Comparison of ENCODE assay signal across 8 cellular contexts in genomic region chr7:2886900-2887299, GRCh38. TPM values are rescaled to one million over a fixed set of nuclear protein-coding genes. Genes with fewer than 3 reads are reported as not detected.
A peak's percentile ranks its signal among the peaks of the same experiment; 100 is the strongest.
DNase-seq lines count a peak whose midpoint lies in the region; ATAC-seq and TF ChIP-seq lines count a peak whose summit lies in the region.

No MANE protein-coding gene starts in this region.

- H3K4me3 ChIP-seq in fibroblast of pulmonary artery (replicated peaks; ENCODE audit: low read depth, low read length) = no peak overlapping the region

- no peaks in the 10 kb centered on the region for H3K36me3 Mint-ChIP-seq in activated T-cell treated with anti-CD3 and anti-CD28 coated beads, Interleukin-2, amount 50 U/mL, for 4 hours (ENCODE audit: insufficient read depth)

- H3K4me1 Mint-ChIP-seq in activated T-cell treated with anti-CD3 and anti-CD28 coated beads, Interleukin-2, amount 50 U/mL, for 4 hours (ENCODE audit: low read depth) = peaks cover 3% of the 10 kb centered on the region

- no peak overlapping the region for H3K4me3 Mint-ChIP-seq in activated T-cell treated with anti-CD3 and anti-CD28 coated beads, Interleukin-2, amount 50 U/mL, for 4 hours

- peak; percentile 80 to 88 for ATAC-seq in activated T-cell treated with anti-CD3 and anti-CD28 coated beads, Interleukin-2, amount 50 U/mL, for 4 hours
- ATAC-seq in HG03095 (IDR thresholded peaks at IDR 0.05; ENCODE audit: unreplicated experiment) = no peak
- ATAC-seq in HG03439 (IDR thresholded peaks at IDR 0.05; ENCODE audit: unreplicated experiment) = no peak

- no peaks in the 10 kb centered on the region for H3K27me3 Mint-ChIP-seq in activated T-cell treated with anti-CD3 and anti-CD28 coated beads, Interleukin-2, amount 50 U/mL, for 4 hours (ENCODE audit: low read depth)

- peak; percentile 97 for TF ChIP-seq CTCF in fibroblast of pulmonary artery (IDR thresholded peaks at IDR 0.05; ENCODE audit: low read length, missing control alignments)

- peak; percentile 60 for DNase-seq in GDM1 (lab: John Stamatoyannopoulos, UW)
- DNase-seq in HUDEP-2 (lab: John Stamatoyannopoulos, UW; ENCODE audit: unreplicated experiment in 76 of 76) = peak in 48 of 76 experiments; percentile 1 to 69 (median 30)
- DNase-seq in NOMO-1 treated with dmso at 0.1 percent for 144 hours (lab: John Stamatoyannopoulos, UW; ENCODE audit: unreplicated experiment) = peak; percentile 47
- DNase-seq in activated T-cell treated with anti-CD3 and anti-CD28 coated beads, Interleukin-2, amount 50 U/mL, for 4 hours = peak; percentile 32
- DNase-seq in fibroblast of pulmonary artery (ENCODE audit: low read depth) = peak; percentile 93
- peak; percentile 70 for DNase-seq in non-pigmented ciliary epithelial cell (ENCODE audit: low read depth)

- no peaks in the 10 kb centered on the region for H3K9me3 Mint-ChIP-seq in activated T-cell treated with anti-CD3 and anti-CD28 coated beads, Interleukin-2, amount 50 U/mL, for 4 hours

RNA-seq across cellular contexts. Expression of gene GNA12, which starts 42.8 kb away (rescaled TPM):
- total RNA-seq in activated T-cell treated with anti-CD3 and anti-CD28 coated beads, Interleukin-2, amount 50 U/mL, for 4 hours = 10 to 100 TPM; 23.7 to 25.7 (median 25.0) TPM

Comparison
In these comparisons a context has a peak if more than half of its experiments do, and no peak if none do; other contexts are left out.
1. DNase-seq: peak in every context shown above with its lines; median percentile 93 in fibroblast of pulmonary artery; 70 in non-pigmented ciliary epithelial cell; 60 in GDM1; 47 in NOMO-1 treated with dmso at 0.1 percent for 144 hours; 32 in activated T-cell treated with anti-CD3 and anti-CD28 coated beads, Interleukin-2, amount 50 U/mL, for 4 hours; 30 in HUDEP-2.
2. ATAC-seq: peak in activated T-cell treated with anti-CD3 and anti-CD28 coated beads, Interleukin-2, amount 50 U/mL, for 4 hours (2 of 2); none in HG03095 (single experiment) and HG03439 (single experiment).